8 cellular contexts compared by ENCODE assay signal in genomic region chr17:65013613-65014391, GRCh38.
A peak's percentile ranks its signal among the peaks of the same experiment; 100 is the strongest.
DNase-seq lines count a peak whose midpoint lies in the region; ATAC-seq and TF ChIP-seq lines count a peak whose summit lies in the region.

No MANE protein-coding gene starts in this region.

- DNase-seq in NOMO-1 treated with DMSO at 0.1 percent for 48 hours (lab: John Stamatoyannopoulos, UW; ENCODE audit: unreplicated experiment) (peak; percentile 86), choroid plexus epithelial cell (ENCODE audit: low read depth) (peak; percentile 93), retinal pigment epithelial cell (ENCODE audit: low read depth) (peak; percentile 83), midbrain (lab: John Stamatoyannopoulos, UW) (no peak), C1 segment of cervical spinal cord (lab: John Stamatoyannopoulos, UW) (no peak), DMS114 treated with DMSO at 0.1 percent for 48 hours (lab: John Stamatoyannopoulos, UW; ENCODE audit: unreplicated experiment) (no peak)

- no peak overlapping the region for H3K4me3 ChIP-seq in choroid plexus epithelial cell (ENCODE audit: low read depth, low read length)
- no peak overlapping the region for H3K4me3 ChIP-seq in retinal pigment epithelial cell (ENCODE audit: low read length)

- ATAC-seq in GM18868 (IDR thresholded peaks at IDR 0.05; ENCODE audit: unreplicated experiment), result peak; percentile 68
- no peak for ATAC-seq in HG03025 (IDR thresholded peaks at IDR 0.05; ENCODE audit: low FRiP score, unreplicated experiment)

- TF ChIP-seq CTCF in choroid plexus epithelial cell (conservative IDR thresholded peaks at IDR 0.05; ENCODE audit: low read depth, low read length), result no peak
- TF ChIP-seq CTCF in retinal pigment epithelial cell (conservative IDR thresholded peaks at IDR 0.05; ENCODE audit: low read depth, low read length), result no peak

Comparison
In these comparisons a context has a peak if more than half of its experiments do, and no peak if none do; other contexts are left out.
1. DNase-seq: peak in NOMO-1 treated with DMSO at 0.1 percent for 48 hours (single experiment), choroid plexus epithelial cell (single experiment) and retinal pigment epithelial cell (single experiment); none in midbrain (single experiment), C1 segment of cervical spinal cord (0 of 14) and DMS114 treated with DMSO at 0.1 percent for 48 hours (single experiment).